Comparison of ENCODE assay signal across 19 cellular contexts in genomic region chr17:8744086-8744781, GRCh38. TPM values are rescaled to one million over a fixed set of nuclear protein-coding genes. Genes with fewer than 3 reads are reported as not detected.
DNase-seq lines count a peak whose midpoint lies in the region; ATAC-seq and TF ChIP-seq lines count a peak whose summit lies in the region.
"Had no signal": no experiment of that assay in that cellular context is flagged by ENCODE, and none has a peak within 500 bp of the region (broad histone marks: within the 10 kb centered on the region; RNA-seq: fewer than 3 reads in every experiment).

No MANE protein-coding gene starts in this region.

- H3K9me3 ChIP-seq in CD4-positive, CD25-positive, alpha-beta regulatory T cell (ENCODE audit: control insufficient read depth in 2 of 2, low read length in 2 of 2): no peaks in the 10 kb centered on the region
- H3K9me3 ChIP-seq in H9 (ENCODE audit: control insufficient read depth, low read depth, low read length): no peaks in the 10 kb centered on the region
- H3K9me3 ChIP-seq: gastrocnemius medialis had no signal

- H2BK20ac ChIP-seq in H9 (ENCODE audit: low read depth, low read length, poor library complexity, severe bottlenecking): no peak overlapping the region

- DNase-seq in CD4-positive, CD25-positive, alpha-beta regulatory T cell: no peak
- peak; percentile 24 for DNase-seq in H9
- DNase-seq in activated naive CD8-positive, alpha-beta T cell treated with anti-CD3 and anti-CD28 coated beads for 36 hours: no peak
- DNase-seq in stimulated activated CD4-positive, alpha-beta T cell treated with anti-CD3 and anti-CD28 coated beads, Interleukin-1b, Interleukin-23, amount 100 ng/mL, for 48 hours: no peak
- DNase-seq: caudate nucleus, EL, gastrocnemius medialis, NCI-H1436 treated with DMSO at 0.1 percent for 48 hours, NCI-H446, substantia nigra had no signal

- H3K27ac ChIP-seq in CD4-positive, CD25-positive, alpha-beta regulatory T cell (ENCODE audit: insufficient read depth, low read length, poor library complexity, severe bottlenecking): peak overlapping the region; percentile 66
- H3K27ac ChIP-seq in H9 (ENCODE audit: insufficient read length, low read depth, low read length): no peak overlapping the region
- H3K27ac ChIP-seq: gastrocnemius medialis, KMS-11, parathyroid adenoma had no signal

- no peak overlapping the region for H3K14ac ChIP-seq in H9 (ENCODE audit: insufficient read depth, low read length)

- no peak overlapping the region for H2BK5ac ChIP-seq in H9 (ENCODE audit: insufficient read length, low read length)

- no peak overlapping the region for H2AFZ ChIP-seq in H9 (ENCODE audit: low read length)
- H2AFZ ChIP-seq: parathyroid adenoma had no signal

- no peaks in the 10 kb centered on the region for H3K36me3 Mint-ChIP-seq in CD4-positive, CD25-positive, alpha-beta regulatory T cell
- H3K36me3 Mint-ChIP-seq in H9 (ENCODE audit: insufficient read depth in 1 of 3, low read depth in 3 of 3) (no peaks in the 10 kb centered on the region), nephron (ENCODE audit: low read depth) (no peaks in the 10 kb centered on the region)
- H3K36me3 Mint-ChIP-seq in activated naive CD8-positive, alpha-beta T cell treated with anti-CD3 and anti-CD28 coated beads for 36 hours: peaks cover 2% of the 10 kb centered on the region

- H3K9ac ChIP-seq in H9 (ENCODE audit: extremely low read depth, insufficient read length, low read length): no peak overlapping the region
- H3K9ac ChIP-seq: KMS-11, parathyroid adenoma had no signal

- no CpG with 5 or more reads among the region's 14 CpGs for WGBS in H9 (ENCODE audit: extremely low coverage, insufficient read length, low lambda C conversion rate)

- peaks cover 5% of the 10 kb centered on the region for H3K27me3 Mint-ChIP-seq in CD4-positive, CD25-positive, alpha-beta regulatory T cell
- peaks cover 23% of the 10 kb centered on the region for H3K27me3 Mint-ChIP-seq in H9 (ENCODE audit: low read depth)
- no peaks in the 10 kb centered on the region for H3K27me3 Mint-ChIP-seq in activated naive CD8-positive, alpha-beta T cell treated with anti-CD3 and anti-CD28 coated beads for 36 hours
- H3K27me3 Mint-ChIP-seq in nephron (ENCODE audit: low read depth): peaks cover 7% of the 10 kb centered on the region

- H3K23me2 ChIP-seq in H9 (ENCODE audit: insufficient read length, low read depth, low read length, poor library complexity, severe bottlenecking): peaks cover 3% of the 10 kb centered on the region

- H3K56ac ChIP-seq in H9 (ENCODE audit: insufficient read length, low read depth, low read length): no peak overlapping the region

- no peaks in the 10 kb centered on the region for H3K79me1 ChIP-seq in H9 (ENCODE audit: insufficient read depth, low read depth, low read length, poor library complexity, severe bottlenecking)

- H3K4me3 ChIP-seq in CD4-positive, CD25-positive, alpha-beta regulatory T cell (ENCODE audit: low read depth, low read length): no peak overlapping the region
- H3K4me3 ChIP-seq: BLaER1 treated with 17β-estradiol and CSF1 and Interleukin-3, amounts not matched to agents 10 nM and 100 nM had no signal

- H3K4ac ChIP-seq in H9 (ENCODE audit: low read depth, low read length): no peak overlapping the region

- H3K79me2 ChIP-seq in H9 (ENCODE audit: insufficient read depth, low read length): no peaks in the 10 kb centered on the region
- H3K79me2 ChIP-seq: parathyroid adenoma had no signal

- H3K36me3 ChIP-seq in CD4-positive, CD25-positive, alpha-beta regulatory T cell (ENCODE audit: control insufficient read depth, insufficient read depth, low read length): no peaks in the 10 kb centered on the region
- H3K36me3 ChIP-seq: BLaER1 treated with 17β-estradiol and CSF1 and Interleukin-3, amounts not matched to agents 10 nM and 100 nM; gastrocnemius medialis had no signal

- no peaks in the 10 kb centered on the region for H4K20me1 ChIP-seq in H9 (ENCODE audit: control insufficient read depth, insufficient read depth, insufficient read length)
- H4K20me1 ChIP-seq: BLaER1 treated with 17β-estradiol and CSF1 and Interleukin-3, amounts not matched to agents 10 nM and 100 nM had no signal

- H4K5ac ChIP-seq in H9 (ENCODE audit: insufficient read length, low read depth, low read length): no peak overlapping the region

- H3K4me1 ChIP-seq in CD4-positive, CD25-positive, alpha-beta regulatory T cell (ENCODE audit: control insufficient read depth, insufficient read depth, low read length, poor library complexity, severe bottlenecking): peaks cover 19% of the 10 kb centered on the region
- H3K4me1 ChIP-seq in H9 (ENCODE audit: insufficient read depth, low read length): no peaks in the 10 kb centered on the region; the same call in 1 of the 2 replicates
- H3K4me1 ChIP-seq: parathyroid adenoma had no signal

- H3K27ac Mint-ChIP-seq in CD4-positive, CD25-positive, alpha-beta regulatory T cell: peak overlapping the region; percentile 20 to 94 (median 59)
- H3K27ac Mint-ChIP-seq in H9: no peak overlapping the region; a peak in 1 of 7 replicates
- peak overlapping the region; percentile 54 for H3K27ac Mint-ChIP-seq in activated naive CD8-positive, alpha-beta T cell treated with anti-CD3 and anti-CD28 coated beads for 36 hours
- H3K27ac Mint-ChIP-seq in nephron: peak overlapping the region; percentile 48 to 82 (median 75)

- H3K23ac ChIP-seq in H9 (ENCODE audit: insufficient read length, low read depth, low read length): no peak overlapping the region

- no peak overlapping the region for H2BK12ac ChIP-seq in H9 (ENCODE audit: insufficient read length, low read depth, low read length)

- H3T11ph ChIP-seq in H9 (ENCODE audit: low read length): no peak overlapping the region

- no peak for ATAC-seq in CD4-positive, CD25-positive, alpha-beta regulatory T cell (ENCODE audit: low read depth in 2 of 2)
- ATAC-seq in GM19463 (IDR thresholded peaks at IDR 0.05; ENCODE audit: unreplicated experiment) (no peak), HG02852 (IDR thresholded peaks at IDR 0.05; ENCODE audit: unreplicated experiment) (no peak)
- ATAC-seq: gastrocnemius medialis had no signal

- no peak overlapping the region for H2BK15ac ChIP-seq in H9 (ENCODE audit: low read depth, low read length)

- no peak overlapping the region for H2AK5ac ChIP-seq in H9 (ENCODE audit: insufficient read length, low read length)

- H3K4me1 Mint-ChIP-seq in CD4-positive, CD25-positive, alpha-beta regulatory T cell: peaks cover 0 to 33% (median 10%) of the 10 kb centered on the region in 4 donors
- H3K4me1 Mint-ChIP-seq in H9: peaks cover 3 to 14% of the 10 kb centered on the region in 2 experiments
- peaks cover 21% of the 10 kb centered on the region for H3K4me1 Mint-ChIP-seq in activated naive CD8-positive, alpha-beta T cell treated with anti-CD3 and anti-CD28 coated beads for 36 hours
- H3K4me1 Mint-ChIP-seq in nephron: peaks cover 10% of the 10 kb centered on the region

- H2BK120ac ChIP-seq in H9 (ENCODE audit: low read depth, low read length, poor library complexity, severe bottlenecking): no peak overlapping the region

- H4K8ac ChIP-seq in H9 (replicated peaks; ENCODE audit: insufficient read length, low read depth, low read length): no peak overlapping the region

- peaks cover 0 to 1% (median 0%) of the 10 kb centered on the region in 7 donors for H3K9me3 Mint-ChIP-seq in CD4-positive, CD25-positive, alpha-beta regulatory T cell
- H3K9me3 Mint-ChIP-seq in H9 (0 out of 5 replicates have a peak, but pooled peaks cover 0 to 2% of the 10 kb centered on the region in 2 experiments), nephron (no peaks in the 10 kb centered on the region)
- peaks cover 6% of the 10 kb centered on the region for H3K9me3 Mint-ChIP-seq in activated naive CD8-positive, alpha-beta T cell treated with anti-CD3 and anti-CD28 coated beads for 36 hours

- peak overlapping the region; percentile 63 to 81 (median 73) for H3K4me3 Mint-ChIP-seq in CD4-positive, CD25-positive, alpha-beta regulatory T cell
- peak overlapping the region; percentile 29 to 44; a peak in 3 of 5 replicates for H3K4me3 Mint-ChIP-seq in H9
- H3K4me3 Mint-ChIP-seq in activated naive CD8-positive, alpha-beta T cell treated with anti-CD3 and anti-CD28 coated beads for 36 hours: peak overlapping the region; percentile 37
- peak overlapping the region; percentile 62 to 72 (median 70) for H3K4me3 Mint-ChIP-seq in nephron

- H4K91ac ChIP-seq in H9 (ENCODE audit: insufficient read length, low read depth, low read length): no peak overlapping the region

- peaks cover 1% of the 10 kb centered on the region for H3K27me3 ChIP-seq in CD4-positive, CD25-positive, alpha-beta regulatory T cell (ENCODE audit: control insufficient read depth, insufficient read depth, low read length)
- no peaks in the 10 kb centered on the region for H3K27me3 ChIP-seq in H9 (ENCODE audit: insufficient read depth, low read length)

- no peak overlapping the region for H3K4me2 ChIP-seq in H9 (ENCODE audit: insufficient read depth, insufficient read length, low read length)
- H3K4me2 ChIP-seq: KMS-11 had no signal

- TF ChIP-seq CTCF in H9 (conservative IDR thresholded peaks at IDR 0.05): no peak
- no peak for TF ChIP-seq CTCF in nephron (IDR thresholded peaks at IDR 0.05; ENCODE audit: unreplicated experiment in 3 of 3)

- H3K18ac ChIP-seq in H9 (ENCODE audit: insufficient read length, low read depth, low read length): no peak overlapping the region

RNA-seq across cellular contexts. Expression of gene CCDC42, which starts 0.4 kb away (rescaled TPM):
- not detected for total RNA-seq in CD4-positive, CD25-positive, alpha-beta regulatory T cell
- polyA plus RNA-seq in CD4-positive, CD25-positive, alpha-beta regulatory T cell: under 1 TPM in 2 of 4 donors, not detected in 2; 0.12 to 0.37 TPM
- not detected in 2 replicates for total RNA-seq in H9 (2021)
- under 1 TPM; 0.16 to 0.41 TPM for total RNA-seq in activated naive CD8-positive, alpha-beta T cell treated with anti-CD3 and anti-CD28 coated beads for 36 hours
- total RNA-seq: endothelial cell of umbilical vein, gastrocnemius medialis, lung microvascular endothelial cell had no signal
- polyA plus RNA-seq: endothelial cell of umbilical vein had no signal

RNA-seq across cellular contexts. Expression of gene SPDYE4, which starts 14.1 kb away (rescaled TPM):
- not detected for total RNA-seq in CD4-positive, CD25-positive, alpha-beta regulatory T cell
- polyA plus RNA-seq in CD4-positive, CD25-positive, alpha-beta regulatory T cell: not detected
- total RNA-seq in H9 (2021): not detected in 2 replicates
- not detected for total RNA-seq in activated naive CD8-positive, alpha-beta T cell treated with anti-CD3 and anti-CD28 coated beads for 36 hours
- total RNA-seq: endothelial cell of umbilical vein, gastrocnemius medialis, lung microvascular endothelial cell, OCI-LY7 had no signal
- polyA plus RNA-seq: endothelial cell of umbilical vein had no signal

RNA-seq across cellular contexts. Expression of gene MFSD6L, which starts 54.9 kb away (rescaled TPM):
- total RNA-seq in CD4-positive, CD25-positive, alpha-beta regulatory T cell: not detected
- not detected for polyA plus RNA-seq in CD4-positive, CD25-positive, alpha-beta regulatory T cell
- 2.1 TPM in 2 replicates for total RNA-seq in H9 (2021)
- not detected for total RNA-seq in activated naive CD8-positive, alpha-beta T cell treated with anti-CD3 and anti-CD28 coated beads for 36 hours
- total RNA-seq: endothelial cell of umbilical vein, gastrocnemius medialis, lung microvascular endothelial cell, OCI-LY7 had no signal
- polyA plus RNA-seq: endothelial cell of umbilical vein had no signal

Comparison
In these comparisons a context has a peak if more than half of its experiments do, and no peak if none do; other contexts are left out.
1. H3K27ac Mint-ChIP-seq: peak in CD4-positive, CD25-positive, alpha-beta regulatory T cell (3 of 3), activated naive CD8-positive, alpha-beta T cell treated with anti-CD3 and anti-CD28 coated beads for 36 hours (single experiment) and nephron (3 of 3); none in H9 (0 of 3).
2. Peak in every context shown above with its lines, with median percentiles within 50 percentile points of each other: H3K4me3 Mint-ChIP-seq.